In genomic region chr4:151400343-151400742, GRCh38 we compare ENCODE assay signal across 34 cellular contexts.
"Had no signal": no experiment of that assay in that cellular context is flagged by ENCODE, and none has a peak within 500 bp of the region (broad histone marks: within the 10 kb centered on the region; RNA-seq: fewer than 3 reads in every experiment).

No MANE protein-coding gene starts in this region.

- H3K4me2 ChIP-seq: KMS-11 had no signal

- H3K9ac ChIP-seq: KMS-11 had no signal

- H3K27ac ChIP-seq: KMS-11 had no signal

- H3K4me3 ChIP-seq: MG63 had no signal

- H3K27me3 ChIP-seq: MG63 had no signal

- H3K9me3 ChIP-seq: MG63 had no signal

- DNase-seq: Karpas-422, Kasumi-1, MG63, MM.1S, MV-4-11, NCI-H1048, NCI-H1092, NCI-H1092 treated with DMSO at 0.1 percent for 48 hours, NCI-H1105, NCI-H1105 treated with DMSO at 0.1 percent for 48 hours, NCI-H1417, NCI-H1417 treated with DMSO at 0.1 percent for 48 hours, NCI-H1436, NCI-H1436 treated with DMSO at 0.1 percent for 48 hours, NCI-H146, NCI-H1694, NCI-H1694 treated with DMSO at 0.1 percent for 48 hours, NCI-H187, NCI-H187 treated with DMSO at 0.1 percent for 48 hours, NCI-H1930, NCI-H2029, NCI-H2029 treated with DMSO at 0.1 percent for 48 hours, NCI-H2081, NCI-H2081 treated with DMSO at 0.1 percent for 48 hours, NCI-H2107, NCI-H2171, NCI-H2171 treated with DMSO at 0.1 percent for 48 hours, NCI-H2227 treated with DMSO at 0.1 percent for 48 hours, NCI-H226, NCI-H345, NCI-H446, NCI-H446 treated with DMSO at 0.1 percent for 48 hours, NCI-H510A had no signal

- H3K36me3 ChIP-seq: MG63 had no signal
